ENCODE assay signal across 1 cellular context in the genomic region with DNA sequence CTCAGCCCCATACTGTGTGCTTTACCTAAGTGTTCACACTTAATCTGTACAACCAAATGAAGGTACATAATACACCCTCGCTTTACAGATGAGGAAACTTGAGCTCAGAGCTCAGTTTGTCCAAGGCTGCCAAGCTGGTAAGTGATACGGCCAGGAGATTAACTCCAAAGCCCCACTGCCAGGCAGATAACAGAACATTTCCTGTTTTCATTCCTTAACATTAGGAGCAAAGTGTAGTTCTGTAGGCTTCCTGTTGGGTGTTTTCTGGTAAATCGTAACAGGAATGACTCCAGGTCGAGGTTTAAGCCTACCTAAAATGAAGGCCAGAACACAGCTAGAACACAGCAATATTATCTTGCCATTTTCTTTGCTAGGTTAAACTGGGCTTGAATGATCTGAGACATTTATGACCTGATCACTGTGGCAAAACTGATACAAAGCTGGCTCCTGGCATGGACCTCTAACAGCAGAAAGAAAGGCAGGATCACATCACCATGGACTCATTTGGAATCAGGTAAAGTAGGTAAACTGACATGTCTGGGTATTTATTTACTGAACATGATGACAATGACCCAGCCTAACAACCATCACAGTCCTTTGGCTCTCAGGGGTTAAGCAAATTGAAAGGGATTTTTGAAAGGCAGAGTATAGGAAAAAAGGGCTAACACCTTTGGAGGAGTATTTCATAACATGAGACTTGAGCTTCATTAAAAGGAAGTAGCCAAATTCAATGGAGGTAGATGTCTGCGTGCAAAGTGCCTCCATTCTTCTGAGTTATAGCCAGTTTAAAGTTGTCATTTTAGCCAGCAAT.
TF ChIP-seq lines count a peak whose summit lies in the region.

No MANE protein-coding gene starts in this region.

TF ChIP-seq in HepG2, 621 proteins besides CTCF, POLR2A, EP300 and RAD21 (continued from another document and continues in another):
- TF ChIP-seq NR2F6 (IDR thresholded peaks at IDR 0.05) = peak; percentile 8; the same call in 1 of the 2 replicates
- peak; percentile 31; the same call in 1 of the 2 replicates for TF ChIP-seq NR2F6 (CRISPR knock-in tag; IDR thresholded peaks at IDR 0.05)
- TF ChIP-seq, protein P1, sequence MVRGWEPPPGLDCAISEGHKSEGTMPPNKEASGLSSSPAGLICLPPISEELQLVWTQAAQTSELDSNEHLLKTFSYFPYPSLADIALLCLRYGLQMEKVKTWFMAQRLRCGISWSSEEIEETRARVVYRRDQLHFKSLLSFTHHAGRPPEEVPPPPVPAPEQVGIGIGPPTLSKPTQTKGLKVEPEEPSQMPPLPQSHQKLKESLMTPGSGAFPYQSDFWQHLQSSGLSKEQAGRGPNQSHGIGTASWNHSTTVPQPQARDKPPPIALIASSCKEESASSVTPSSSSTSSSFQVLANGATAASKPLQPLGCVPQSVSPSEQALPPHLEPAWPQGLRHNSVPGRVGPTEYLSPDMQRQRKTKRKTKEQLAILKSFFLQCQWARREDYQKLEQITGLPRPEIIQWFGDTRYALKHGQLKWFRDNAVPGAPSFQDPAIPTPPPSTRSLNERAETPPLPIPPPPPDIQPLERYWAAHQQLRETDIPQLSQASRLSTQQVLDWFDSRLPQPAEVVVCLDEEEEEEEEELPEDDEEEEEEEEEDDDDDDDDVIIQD (CRISPR knock-in tag; IDR thresholded peaks at IDR 0.05; ENCODE audit: low read depth) = peak; percentile 22; the same call in 1 of the 2 replicates
- no peak for TF ChIP-seq RXRB (CRISPR knock-in tag; IDR thresholded peaks at IDR 0.05; ENCODE audit: borderline replicate concordance)
- peak; percentile 47; the same call in 1 of the 2 replicates for TF ChIP-seq NCOA2 (CRISPR knock-in tag; IDR thresholded peaks at IDR 0.05)
- TF ChIP-seq NCOR1 (IDR thresholded peaks at IDR 0.05; ENCODE audit: borderline replicate concordance, low read length) = no peak
- TF ChIP-seq SRSF4 (IDR thresholded peaks at IDR 0.05; ENCODE audit: low read depth, low read length, poor library complexity, severe bottlenecking) = no peak
- no peak for TF ChIP-seq ZFP82 (CRISPR knock-in tag; IDR thresholded peaks at IDR 0.05; ENCODE audit: borderline replicate concordance)
- TF ChIP-seq ZNF264 (CRISPR knock-in tag; IDR thresholded peaks at IDR 0.05) = no peak
- TF ChIP-seq ZFAT (CRISPR knock-in tag; conservative IDR thresholded peaks at IDR 0.05) = no peak
- no peak for TF ChIP-seq NFYB (CRISPR knock-in tag; IDR thresholded peaks at IDR 0.05)
- peak; percentile 31; the same call in 1 of the 2 replicates for TF ChIP-seq GATAD2A (CRISPR knock-in tag; IDR thresholded peaks at IDR 0.05)
- TF ChIP-seq, protein P2, sequence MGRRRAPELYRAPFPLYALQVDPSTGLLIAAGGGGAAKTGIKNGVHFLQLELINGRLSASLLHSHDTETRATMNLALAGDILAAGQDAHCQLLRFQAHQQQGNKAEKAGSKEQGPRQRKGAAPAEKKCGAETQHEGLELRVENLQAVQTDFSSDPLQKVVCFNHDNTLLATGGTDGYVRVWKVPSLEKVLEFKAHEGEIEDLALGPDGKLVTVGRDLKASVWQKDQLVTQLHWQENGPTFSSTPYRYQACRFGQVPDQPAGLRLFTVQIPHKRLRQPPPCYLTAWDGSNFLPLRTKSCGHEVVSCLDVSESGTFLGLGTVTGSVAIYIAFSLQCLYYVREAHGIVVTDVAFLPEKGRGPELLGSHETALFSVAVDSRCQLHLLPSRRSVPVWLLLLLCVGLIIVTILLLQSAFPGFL (CRISPR knock-in tag; IDR thresholded peaks at IDR 0.05) = no peak
- peak; percentile 70 for TF ChIP-seq TEAD3 (CRISPR knock-in tag; optimal IDR thresholded peaks at IDR 0.05; ENCODE audit: borderline replicate concordance)
- TF ChIP-seq, protein P3, sequence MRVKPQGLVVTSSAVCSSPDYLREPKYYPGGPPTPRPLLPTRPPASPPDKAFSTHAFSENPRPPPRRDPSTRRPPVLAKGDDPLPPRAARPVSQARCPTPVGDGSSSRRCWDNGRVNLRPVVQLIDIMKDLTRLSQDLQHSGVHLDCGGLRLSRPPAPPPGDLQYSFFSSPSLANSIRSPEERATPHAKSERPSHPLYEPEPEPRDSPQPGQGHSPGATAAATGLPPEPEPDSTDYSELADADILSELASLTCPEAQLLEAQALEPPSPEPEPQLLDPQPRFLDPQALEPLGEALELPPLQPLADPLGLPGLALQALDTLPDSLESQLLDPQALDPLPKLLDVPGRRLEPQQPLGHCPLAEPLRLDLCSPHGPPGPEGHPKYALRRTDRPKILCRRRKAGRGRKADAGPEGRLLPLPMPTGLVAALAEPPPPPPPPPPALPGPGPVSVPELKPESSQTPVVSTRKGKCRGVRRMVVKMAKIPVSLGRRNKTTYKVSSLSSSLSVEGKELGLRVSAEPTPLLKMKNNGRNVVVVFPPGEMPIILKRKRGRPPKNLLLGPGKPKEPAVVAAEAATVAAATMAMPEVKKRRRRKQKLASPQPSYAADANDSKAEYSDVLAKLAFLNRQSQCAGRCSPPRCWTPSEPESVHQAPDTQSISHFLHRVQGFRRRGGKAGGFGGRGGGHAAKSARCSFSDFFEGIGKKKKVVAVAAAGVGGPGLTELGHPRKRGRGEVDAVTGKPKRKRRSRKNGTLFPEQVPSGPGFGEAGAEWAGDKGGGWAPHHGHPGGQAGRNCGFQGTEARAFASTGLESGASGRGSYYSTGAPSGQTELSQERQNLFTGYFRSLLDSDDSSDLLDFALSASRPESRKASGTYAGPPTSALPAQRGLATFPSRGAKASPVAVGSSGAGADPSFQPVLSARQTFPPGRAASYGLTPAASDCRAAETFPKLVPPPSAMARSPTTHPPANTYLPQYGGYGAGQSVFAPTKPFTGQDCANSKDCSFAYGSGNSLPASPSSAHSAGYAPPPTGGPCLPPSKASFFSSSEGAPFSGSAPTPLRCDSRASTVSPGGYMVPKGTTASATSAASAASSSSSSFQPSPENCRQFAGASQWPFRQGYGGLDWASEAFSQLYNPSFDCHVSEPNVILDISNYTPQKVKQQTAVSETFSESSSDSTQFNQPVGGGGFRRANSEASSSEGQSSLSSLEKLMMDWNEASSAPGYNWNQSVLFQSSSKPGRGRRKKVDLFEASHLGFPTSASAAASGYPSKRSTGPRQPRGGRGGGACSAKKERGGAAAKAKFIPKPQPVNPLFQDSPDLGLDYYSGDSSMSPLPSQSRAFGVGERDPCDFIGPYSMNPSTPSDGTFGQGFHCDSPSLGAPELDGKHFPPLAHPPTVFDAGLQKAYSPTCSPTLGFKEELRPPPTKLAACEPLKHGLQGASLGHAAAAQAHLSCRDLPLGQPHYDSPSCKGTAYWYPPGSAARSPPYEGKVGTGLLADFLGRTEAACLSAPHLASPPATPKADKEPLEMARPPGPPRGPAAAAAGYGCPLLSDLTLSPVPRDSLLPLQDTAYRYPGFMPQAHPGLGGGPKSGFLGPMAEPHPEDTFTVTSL (CRISPR knock-in tag; IDR thresholded peaks at IDR 0.05; ENCODE audit: borderline replicate concordance) = peak; percentile 61; the same call in 1 of the 2 replicates
- TF ChIP-seq, protein P4, sequence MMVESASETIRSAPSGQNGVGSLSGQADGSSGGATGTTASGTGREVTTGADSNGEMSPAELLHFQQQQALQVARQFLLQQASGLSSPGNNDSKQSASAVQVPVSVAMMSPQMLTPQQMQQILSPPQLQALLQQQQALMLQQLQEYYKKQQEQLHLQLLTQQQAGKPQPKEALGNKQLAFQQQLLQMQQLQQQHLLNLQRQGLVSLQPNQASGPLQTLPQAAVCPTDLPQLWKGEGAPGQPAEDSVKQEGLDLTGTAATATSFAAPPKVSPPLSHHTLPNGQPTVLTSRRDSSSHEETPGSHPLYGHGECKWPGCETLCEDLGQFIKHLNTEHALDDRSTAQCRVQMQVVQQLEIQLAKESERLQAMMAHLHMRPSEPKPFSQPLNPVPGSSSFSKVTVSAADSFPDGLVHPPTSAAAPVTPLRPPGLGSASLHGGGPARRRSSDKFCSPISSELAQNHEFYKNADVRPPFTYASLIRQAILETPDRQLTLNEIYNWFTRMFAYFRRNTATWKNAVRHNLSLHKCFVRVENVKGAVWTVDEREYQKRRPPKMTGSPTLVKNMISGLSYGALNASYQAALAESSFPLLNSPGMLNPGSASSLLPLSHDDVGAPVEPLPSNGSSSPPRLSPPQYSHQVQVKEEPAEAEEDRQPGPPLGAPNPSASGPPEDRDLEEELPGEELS (CRISPR knock-in tag; IDR thresholded peaks at IDR 0.05) = peak; percentile 74
- peak in 1 of 2 experiments; percentile 32; a peak in 1 of 4 replicates for TF ChIP-seq MAFK (conservative IDR thresholded peaks at IDR 0.05 in 1 of 2, IDR thresholded peaks at IDR 0.05 in 1 of 2; ENCODE audit: low read length in 2 of 2)
- TF ChIP-seq SOX5 (CRISPR knock-in tag; IDR thresholded peaks at IDR 0.05; ENCODE audit: borderline replicate concordance) = peak; percentile 48
- TF ChIP-seq PHF20 (CRISPR knock-in tag; IDR thresholded peaks at IDR 0.05) = no peak
- TF ChIP-seq HNRNPLL (IDR thresholded peaks at IDR 0.05; ENCODE audit: low read depth, low read length, poor library complexity, severe bottlenecking) = no peak
- 0 out of 2 replicates have a peak, but pooled peaks have one; percentile 42 for TF ChIP-seq ZSCAN9 (CRISPR knock-in tag; IDR thresholded peaks at IDR 0.05; ENCODE audit: borderline replicate concordance)
- TF ChIP-seq TCF7L2 (IDR thresholded peaks at IDR 0.05; ENCODE audit: low read depth, low read length) = no peak
- TF ChIP-seq ZNF605 (CRISPR knock-in tag; IDR thresholded peaks at IDR 0.05) = no peak
- TF ChIP-seq, protein P5, sequence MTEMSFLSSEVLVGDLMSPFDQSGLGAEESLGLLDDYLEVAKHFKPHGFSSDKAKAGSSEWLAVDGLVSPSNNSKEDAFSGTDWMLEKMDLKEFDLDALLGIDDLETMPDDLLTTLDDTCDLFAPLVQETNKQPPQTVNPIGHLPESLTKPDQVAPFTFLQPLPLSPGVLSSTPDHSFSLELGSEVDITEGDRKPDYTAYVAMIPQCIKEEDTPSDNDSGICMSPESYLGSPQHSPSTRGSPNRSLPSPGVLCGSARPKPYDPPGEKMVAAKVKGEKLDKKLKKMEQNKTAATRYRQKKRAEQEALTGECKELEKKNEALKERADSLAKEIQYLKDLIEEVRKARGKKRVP (CRISPR knock-in tag; IDR thresholded peaks at IDR 0.05) = 0 out of 4 replicates have a peak, but pooled peaks of 1 of the 2 experiments have one; percentile 30
- TF ChIP-seq MXD4 (CRISPR knock-in tag; IDR thresholded peaks at IDR 0.05) = no peak
- no peak for TF ChIP-seq ZNF17 (CRISPR knock-in tag; IDR thresholded peaks at IDR 0.05)
- peak; percentile 47; the same call in 1 of the 2 replicates for TF ChIP-seq KAT8 (CRISPR knock-in tag; IDR thresholded peaks at IDR 0.05)
- TF ChIP-seq ZNF709 (CRISPR knock-in tag; IDR thresholded peaks at IDR 0.05) = no peak
- TF ChIP-seq, protein P6, sequence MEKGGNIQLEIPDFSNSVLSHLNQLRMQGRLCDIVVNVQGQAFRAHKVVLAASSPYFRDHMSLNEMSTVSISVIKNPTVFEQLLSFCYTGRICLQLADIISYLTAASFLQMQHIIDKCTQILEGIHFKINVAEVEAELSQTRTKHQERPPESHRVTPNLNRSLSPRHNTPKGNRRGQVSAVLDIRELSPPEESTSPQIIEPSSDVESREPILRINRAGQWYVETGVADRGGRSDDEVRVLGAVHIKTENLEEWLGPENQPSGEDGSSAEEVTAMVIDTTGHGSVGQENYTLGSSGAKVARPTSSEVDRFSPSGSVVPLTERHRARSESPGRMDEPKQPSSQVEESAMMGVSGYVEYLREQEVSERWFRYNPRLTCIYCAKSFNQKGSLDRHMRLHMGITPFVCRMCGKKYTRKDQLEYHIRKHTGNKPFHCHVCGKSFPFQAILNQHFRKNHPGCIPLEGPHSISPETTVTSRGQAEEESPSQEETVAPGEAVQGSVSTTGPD (CRISPR knock-in tag; IDR thresholded peaks at IDR 0.05) = 0 out of 2 replicates have a peak, but pooled peaks have one; percentile 5
- peak; percentile 64; the same call in 1 of the 2 replicates for TF ChIP-seq TARDBP (CRISPR knock-in tag; IDR thresholded peaks at IDR 0.05)
- no peak for TF ChIP-seq ZNF569 (CRISPR knock-in tag; IDR thresholded peaks at IDR 0.05; ENCODE audit: borderline replicate concordance)
- TF ChIP-seq ELF4 (CRISPR knock-in tag; IDR thresholded peaks at IDR 0.05; ENCODE audit: borderline replicate concordance) = no peak
- TF ChIP-seq ZBTB20 (CRISPR knock-in tag; IDR thresholded peaks at IDR 0.05; ENCODE audit: borderline replicate concordance, low read depth) = no peak
- TF ChIP-seq RCOR2 (CRISPR knock-in tag; IDR thresholded peaks at IDR 0.05) = no peak
- TF ChIP-seq SALL1 (CRISPR knock-in tag; IDR thresholded peaks at IDR 0.05) = peak; percentile 43; the same call in 1 of the 2 replicates
- TF ChIP-seq, protein P7, sequence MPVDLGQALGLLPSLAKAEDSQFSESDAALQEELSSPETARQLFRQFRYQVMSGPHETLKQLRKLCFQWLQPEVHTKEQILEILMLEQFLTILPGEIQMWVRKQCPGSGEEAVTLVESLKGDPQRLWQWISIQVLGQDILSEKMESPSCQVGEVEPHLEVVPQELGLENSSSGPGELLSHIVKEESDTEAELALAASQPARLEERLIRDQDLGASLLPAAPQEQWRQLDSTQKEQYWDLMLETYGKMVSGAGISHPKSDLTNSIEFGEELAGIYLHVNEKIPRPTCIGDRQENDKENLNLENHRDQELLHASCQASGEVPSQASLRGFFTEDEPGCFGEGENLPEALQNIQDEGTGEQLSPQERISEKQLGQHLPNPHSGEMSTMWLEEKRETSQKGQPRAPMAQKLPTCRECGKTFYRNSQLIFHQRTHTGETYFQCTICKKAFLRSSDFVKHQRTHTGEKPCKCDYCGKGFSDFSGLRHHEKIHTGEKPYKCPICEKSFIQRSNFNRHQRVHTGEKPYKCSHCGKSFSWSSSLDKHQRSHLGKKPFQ (CRISPR knock-in tag; IDR thresholded peaks at IDR 0.05; ENCODE audit: insufficient replicate concordance) = peak; percentile 40
- no peak for TF ChIP-seq ZNF549 (CRISPR knock-in tag; IDR thresholded peaks at IDR 0.05)
- TF ChIP-seq ZNF253 (CRISPR knock-in tag; IDR thresholded peaks at IDR 0.05; ENCODE audit: borderline replicate concordance) = no peak
- no peak for TF ChIP-seq SMARCE1 (IDR thresholded peaks at IDR 0.05; ENCODE audit: borderline replicate concordance)
- TF ChIP-seq, protein P8, sequence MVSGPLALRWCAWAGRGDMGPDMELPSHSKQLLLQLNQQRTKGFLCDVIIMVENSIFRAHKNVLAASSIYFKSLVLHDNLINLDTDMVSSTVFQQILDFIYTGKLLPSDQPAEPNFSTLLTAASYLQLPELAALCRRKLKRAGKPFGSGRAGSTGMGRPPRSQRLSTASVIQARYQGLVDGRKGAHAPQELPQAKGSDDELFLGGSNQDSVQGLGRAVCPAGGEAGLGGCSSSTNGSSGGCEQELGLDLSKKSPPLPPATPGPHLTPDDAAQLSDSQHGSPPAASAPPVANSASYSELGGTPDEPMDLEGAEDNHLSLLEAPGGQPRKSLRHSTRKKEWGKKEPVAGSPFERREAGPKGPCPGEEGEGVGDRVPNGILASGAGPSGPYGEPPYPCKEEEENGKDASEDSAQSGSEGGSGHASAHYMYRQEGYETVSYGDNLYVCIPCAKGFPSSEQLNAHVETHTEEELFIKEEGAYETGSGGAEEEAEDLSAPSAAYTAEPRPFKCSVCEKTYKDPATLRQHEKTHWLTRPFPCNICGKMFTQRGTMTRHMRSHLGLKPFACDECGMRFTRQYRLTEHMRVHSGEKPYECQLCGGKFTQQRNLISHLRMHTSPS (CRISPR knock-in tag; IDR thresholded peaks at IDR 0.05; ENCODE audit: low read depth) = 0 out of 2 replicates have a peak, but pooled peaks have one; percentile 19
- peak; percentile 39; the same call in 1 of the 2 replicates for TF ChIP-seq BCL6 (CRISPR knock-in tag; IDR thresholded peaks at IDR 0.05)
- TF ChIP-seq ZNF430 (CRISPR knock-in tag; IDR thresholded peaks at IDR 0.05) = 0 out of 2 replicates have a peak, but pooled peaks have one; percentile 33
